Comparison of ENCODE assay signal across 9 cellular contexts in the genomic region with DNA sequence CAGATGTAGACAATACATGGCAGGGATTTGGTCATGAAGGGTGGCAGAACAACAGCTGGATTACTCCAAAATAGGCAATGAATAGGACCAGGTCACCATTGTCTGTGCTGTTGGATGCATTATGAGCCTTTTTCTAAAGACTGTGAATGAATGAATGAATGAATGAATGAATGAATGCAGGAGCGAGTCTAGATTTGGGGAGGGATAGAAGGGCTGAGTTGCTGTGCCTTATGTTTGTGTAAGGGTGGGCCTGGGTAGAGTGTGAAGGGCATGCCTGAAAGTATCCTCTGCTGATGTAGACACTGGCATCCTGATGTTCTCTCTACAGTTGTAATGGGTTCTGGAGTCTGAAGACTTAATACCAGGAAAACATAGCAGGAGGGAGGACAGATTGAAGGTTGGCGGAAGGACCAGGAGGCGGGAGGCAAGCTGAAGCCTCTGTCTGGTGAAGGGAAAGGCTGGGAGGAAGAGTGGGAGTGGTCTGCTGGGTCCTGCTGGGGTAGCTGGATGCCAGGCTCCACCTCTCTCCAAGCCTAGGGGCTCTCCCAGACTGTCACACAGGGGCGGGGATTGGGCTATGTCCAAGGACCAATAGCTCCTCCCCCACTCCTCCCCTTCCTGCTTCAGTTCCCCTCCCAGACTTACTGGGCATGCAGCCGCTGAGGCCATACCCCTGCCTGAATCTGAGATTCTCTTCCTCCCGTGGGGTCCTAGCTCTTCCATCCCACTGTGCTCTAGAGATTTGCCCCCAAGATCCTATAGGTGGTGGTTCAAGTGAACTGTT. TPM values are rescaled to one million over a fixed set of nuclear protein-coding genes. Genes with fewer than 3 reads are reported as not detected.
A peak's percentile ranks its signal among the peaks of the same experiment; 100 is the strongest.
DNase-seq lines count a peak whose midpoint lies in the region; ATAC-seq and TF ChIP-seq lines count a peak whose summit lies in the region.
"Had no signal": no experiment of that assay in that cellular context is flagged by ENCODE, and none has a peak within 500 bp of the region (broad histone marks: within the 10 kb centered on the region; RNA-seq: fewer than 3 reads in every experiment).

No MANE protein-coding gene starts in this region.

- H2BK120ac ChIP-seq in mesendoderm (ENCODE audit: low read depth, low read length) = no peak overlapping the region

- no peak overlapping the region for H4K8ac ChIP-seq in mesendoderm (ENCODE audit: low read depth, low read length)

- peaks cover 0 to 4% (median 2%) of the 10 kb centered on the region in 3 donors for H3K27me3 Mint-ChIP-seq in CD14-positive monocyte (ENCODE audit: low read depth in 3 of 3)
- H3K27me3 Mint-ChIP-seq: naive B cell had no signal

- H3K36me3 Mint-ChIP-seq in CD14-positive monocyte = peaks cover 18% of the 10 kb centered on the region in 2 donors

- H3K27me3 ChIP-seq in mesendoderm (ENCODE audit: insufficient read depth, low read length, poor library complexity) = no peaks in the 10 kb centered on the region

- H3K4me2 ChIP-seq in mesendoderm (ENCODE audit: low read length) = peak overlapping the region; percentile 4

- no peak overlapping the region for H3K4ac ChIP-seq in mesendoderm (ENCODE audit: low read depth, low read length)

- peak overlapping the region; percentile 43 for H3K9ac ChIP-seq in mesendoderm (ENCODE audit: low read length)

- WGBS in mesendoderm (ENCODE audit: extremely low coverage, insufficient coverage, low lambda C conversion rate) = no CpG with 5 or more reads among the region's 6 CpGs
- WGBS in urinary bladder = 24% methylated on average over 6 of the region's 6 CpGs

- DNase-seq in CD14-positive monocyte (ENCODE audit: low spot score) = peak; percentile 83
- DNase-seq in GM19240 (ENCODE audit: insufficient read length, low spot score) = peak; percentile 80
- peak; percentile 76 for DNase-seq in RPMI7951 (ENCODE audit: low read depth)
- DNase-seq in epithelial cell of proximal tubule (ENCODE audit: low read depth) = peak; percentile 7
- DNase-seq in mesendoderm = peak; percentile 98
- DNase-seq in NCI-H1417 treated with DMSO at 0.1 percent for 48 hours (lab: John Stamatoyannopoulos, UW) = no peak
- DNase-seq: naive B cell had no signal

- no peak overlapping the region for H2AK5ac ChIP-seq in mesendoderm (ENCODE audit: low read length)

- H3K79me2 ChIP-seq in mesendoderm (ENCODE audit: control insufficient read depth, insufficient read depth, low read length) = no peaks in the 10 kb centered on the region

- no peaks in the 10 kb centered on the region for H3K9me3 Mint-ChIP-seq in CD14-positive monocyte
- H3K9me3 Mint-ChIP-seq: naive B cell had no signal

- no peak overlapping the region for H3K4me3 ChIP-seq in epithelial cell of proximal tubule (ENCODE audit: low read depth, low read length)
- no peak overlapping the region for H3K4me3 ChIP-seq in mesendoderm (ENCODE audit: low read length)
- no peak overlapping the region for H3K4me3 ChIP-seq in urinary bladder (ENCODE audit: low read depth, low read length)

- H3K4me1 ChIP-seq in mesendoderm (ENCODE audit: control insufficient read depth, low read depth, low read length) = peaks cover 9% of the 10 kb centered on the region
- no peaks in the 10 kb centered on the region for H3K4me1 ChIP-seq in urinary bladder (ENCODE audit: insufficient read depth)

- peak overlapping the region; percentile 81 for H3K56ac ChIP-seq in mesendoderm (ENCODE audit: low read length)

- TF ChIP-seq CTCF in CD14-positive monocyte (IDR thresholded peaks at IDR 0.05) = no peak
- TF ChIP-seq CTCF in epithelial cell of proximal tubule (conservative IDR thresholded peaks at IDR 0.05; ENCODE audit: low read depth, low read length) = no peak

- H3K36me3 ChIP-seq in mesendoderm (ENCODE audit: control insufficient read depth, insufficient read depth, low read length) = no peaks in the 10 kb centered on the region
- H3K36me3 ChIP-seq in urinary bladder (ENCODE audit: insufficient read depth) = no peaks in the 10 kb centered on the region

- no peak overlapping the region for H2BK5ac ChIP-seq in mesendoderm (ENCODE audit: low read length)

- H3K27ac Mint-ChIP-seq in CD14-positive monocyte = no peak overlapping the region
- H3K27ac Mint-ChIP-seq: naive B cell had no signal

- no peak overlapping the region for H3K27ac ChIP-seq in mesendoderm (ENCODE audit: low read depth, low read length)
- peak overlapping the region; percentile 19 for H3K27ac ChIP-seq in urinary bladder (ENCODE audit: low read depth)

- no peak overlapping the region for H3K23ac ChIP-seq in mesendoderm (ENCODE audit: low read length)

- peak; percentile 59 for ATAC-seq in HG03460 (IDR thresholded peaks at IDR 0.05; ENCODE audit: unreplicated experiment)

- no peak overlapping the region for H3K4me3 Mint-ChIP-seq in CD14-positive monocyte
- H3K4me3 Mint-ChIP-seq: naive B cell had no signal

- H3K79me1 ChIP-seq in mesendoderm (ENCODE audit: low read length) = peaks cover 2% of the 10 kb centered on the region

- intact Hi-C loops in CD14-positive monocyte (cut with micrococcal nuclease) = no loop called here

- H3K18ac ChIP-seq in mesendoderm (ENCODE audit: low read length) = no peak overlapping the region

- no peak overlapping the region for H2BK15ac ChIP-seq in mesendoderm (replicated peaks; ENCODE audit: low read depth)

- no peak overlapping the region for H4K5ac ChIP-seq in mesendoderm (ENCODE audit: low read length)

- peaks cover 12% of the 10 kb centered on the region for H3K4me1 Mint-ChIP-seq in CD14-positive monocyte

RNA-seq across cellular contexts. Expression of a gene that starts 4.8 kb away (rescaled TPM):
- polyA plus RNA-seq in CD14-positive monocyte (1 to 10 TPM; 1.7 to 3.3 TPM), urinary bladder (29.7 TPM)
- 11.3 and 12.2 TPM in 2 replicates for total RNA-seq in RPMI7951 (2014; rRNA removed; shearing (Covaris generic))
- total RNA-seq in epithelial cell of proximal tubule (10.0 and 31.0 TPM in 2 replicates), urinary bladder (17.7 TPM)
- 4.7 TPM for polyA plus RNA-seq in mesendoderm (2013, experiment 1 of 2)
- polyA plus RNA-seq in mesendoderm (2013, experiment 2 of 2) = 4.9 TPM

RNA-seq across cellular contexts. Expression of a gene that starts 12.2 kb away (rescaled TPM):
- polyA plus RNA-seq in CD14-positive monocyte (10 to 100 TPM; 21.6 to 27.2 TPM), urinary bladder (34.1 TPM)
- total RNA-seq in RPMI7951 (2014; rRNA removed; shearing (Covaris generic)) = 52.5 and 54.5 TPM in 2 replicates
- total RNA-seq in epithelial cell of proximal tubule (55.2 and 57.7 TPM in 2 replicates), urinary bladder (25.6 TPM)
- 36.1 TPM for polyA plus RNA-seq in mesendoderm (2013, experiment 1 of 2)
- 36.6 TPM for polyA plus RNA-seq in mesendoderm (2013, experiment 2 of 2)

RNA-seq across cellular contexts. Expression of a gene that starts 12.4 kb away (rescaled TPM):
- 10 to 100 TPM; 20.0 to 22.1 TPM for polyA plus RNA-seq in CD14-positive monocyte
- total RNA-seq in RPMI7951 (2014; rRNA removed; shearing (Covaris generic)) = 26.2 and 30.7 TPM in 2 replicates
- total RNA-seq in epithelial cell of proximal tubule = 27.0 and 34.9 TPM in 2 replicates
- 42.1 TPM for polyA plus RNA-seq in mesendoderm (2013, experiment 1 of 2)
- polyA plus RNA-seq in mesendoderm (2013, experiment 2 of 2) = 40.0 TPM
- 25.9 TPM for total RNA-seq in urinary bladder
- 35.1 TPM for polyA plus RNA-seq in urinary bladder

RNA-seq across cellular contexts. Expression of a gene that starts 28.1 kb away (rescaled TPM):
- polyA plus RNA-seq in CD14-positive monocyte (not detected), urinary bladder (3.3 TPM)
- 0.48 TPM in 1 of 2 replicates, not detected in the other for total RNA-seq in RPMI7951 (2014; rRNA removed; shearing (Covaris generic))
- total RNA-seq in epithelial cell of proximal tubule (0.06 and 1.0 TPM in 2 replicates), urinary bladder (1.1 TPM)
- 0.14 TPM for polyA plus RNA-seq in mesendoderm (2013, experiment 1 of 2)
- polyA plus RNA-seq in mesendoderm (2013, experiment 2 of 2) = 0.17 TPM

RNA-seq across cellular contexts. Expression of a gene that starts 28.2 kb away (rescaled TPM):
- under 1 TPM; 0.24 to 0.59 TPM for polyA plus RNA-seq in CD14-positive monocyte
- 1.5 and 1.7 TPM in 2 replicates for total RNA-seq in RPMI7951 (2014; rRNA removed; shearing (Covaris generic))
- 1.0 and 1.2 TPM in 2 replicates for total RNA-seq in epithelial cell of proximal tubule
- 1.1 TPM for polyA plus RNA-seq in mesendoderm (2013, experiment 1 of 2)
- 0.97 TPM for polyA plus RNA-seq in mesendoderm (2013, experiment 2 of 2)
- 13.4 TPM for total RNA-seq in urinary bladder
- polyA plus RNA-seq in urinary bladder = 3.7 TPM
